20 cellular contexts compared by ENCODE assay signal in the genomic region with DNA sequence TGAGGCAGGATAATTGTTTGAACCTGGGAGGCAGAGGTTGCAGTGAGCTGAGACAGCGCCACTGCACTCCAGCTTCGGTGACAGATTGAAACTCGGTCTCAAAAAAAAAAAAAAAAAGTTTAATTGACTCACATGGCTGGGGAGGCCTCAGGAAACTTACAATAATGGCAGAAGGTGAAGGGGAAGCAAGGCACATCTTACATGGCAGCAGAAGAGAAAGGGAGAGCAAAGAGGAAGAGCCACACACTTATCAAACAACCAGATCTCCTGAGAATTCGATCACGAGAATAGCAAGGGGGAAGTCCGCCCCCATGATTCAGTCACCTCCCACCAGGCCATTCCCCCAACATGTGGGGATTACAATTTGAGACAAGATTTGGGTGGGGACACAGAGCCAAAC. TPM values are rescaled to one million over a fixed set of nuclear protein-coding genes. Genes with fewer than 3 reads are reported as not detected.
"Had no signal": no experiment of that assay in that cellular context is flagged by ENCODE, and none has a peak within 500 bp of the region (broad histone marks: within the 10 kb centered on the region; RNA-seq: fewer than 3 reads in every experiment).

No MANE protein-coding gene starts in this region.

RNA-seq across cellular contexts. Expression of a gene that starts 17.8 kb away (rescaled TPM):
- total RNA-seq: naive thymus-derived CD8-positive, alpha-beta T cell; occipital lobe; osteoblast; ovary; progenitor cell of endocrine pancreas; renal cortical epithelial cell; smooth muscle cell; spleen; stomach; subcutaneous adipose tissue; temporal lobe; thoracic aorta; thyroid gland; tibial nerve; upper lobe of left lung; ureter; vagina had no signal
- polyA plus RNA-seq: naive thymus-derived CD8-positive, alpha-beta T cell; neural cell; smooth muscle cell had no signal

RNA-seq across cellular contexts. Expression of a gene that starts 37.0 kb away (rescaled TPM):
- total RNA-seq: osteoblast, psoas muscle, right cardiac atrium, smooth muscle cell, stomach, subcutaneous adipose tissue, tibial nerve, ureter, vagina had no signal
- polyA plus RNA-seq: neural cell had no signal
